ENCODE assay signal across 1 cellular context in genomic region chr16:46883690-46884512, GRCh38.
TF ChIP-seq lines count a peak whose summit lies in the region.

Gene GPT2 (plus strand): TSS chr16:46884362. CDS start chr16:46884716, 354 bp downstream.

TF ChIP-seq in HepG2, 621 proteins besides CTCF, POLR2A, EP300 and RAD21 (continued from another document and continues in another):
- TF ChIP-seq ZNF407 (CRISPR knock-in tag; IDR thresholded peaks at IDR 0.05; ENCODE audit: not compliant biosample characterization) = peak; percentile 62
- TF ChIP-seq POLR2AphosphoS5 (IDR thresholded peaks at IDR 0.05; ENCODE audit: low read depth, low read length) = peak; percentile 85
- TF ChIP-seq ZSCAN5A (CRISPR knock-in tag; IDR thresholded peaks at IDR 0.05; ENCODE audit: borderline replicate concordance) = no peak
- peak; percentile 87 for TF ChIP-seq RXRA (CRISPR knock-in tag; IDR thresholded peaks at IDR 0.05)
- TF ChIP-seq MAF1 (CRISPR knock-in tag; IDR thresholded peaks at IDR 0.05; ENCODE audit: borderline replicate concordance) = peak; percentile 57
- TF ChIP-seq ZBED4 (CRISPR knock-in tag; IDR thresholded peaks at IDR 0.05; ENCODE audit: borderline replicate concordance) = peak; percentile 100
- peak; percentile 93 for TF ChIP-seq ZNF710 (CRISPR knock-in tag; IDR thresholded peaks at IDR 0.05; ENCODE audit: borderline replicate concordance)
- TF ChIP-seq ZMYM3 (CRISPR knock-in tag; IDR thresholded peaks at IDR 0.05) = peak; percentile 77
- no peak; the same call in 1 of the 2 replicates for TF ChIP-seq ZNF660 (CRISPR knock-in tag; IDR thresholded peaks at IDR 0.05; ENCODE audit: borderline replicate concordance, low read depth)
- no peak; the same call in none of the 2 replicates for TF ChIP-seq XBP1 (CRISPR knock-in tag; IDR thresholded peaks at IDR 0.05)
- TF ChIP-seq MED8 (CRISPR knock-in tag; IDR thresholded peaks at IDR 0.05; ENCODE audit: insufficient replicate concordance) = no peak
- TF ChIP-seq PRDM4 (CRISPR knock-in tag; IDR thresholded peaks at IDR 0.05; ENCODE audit: borderline replicate concordance) = no peak
- 0 out of 2 replicates have a peak, but pooled peaks have one; percentile 24 for TF ChIP-seq ZNF549 (CRISPR knock-in tag; IDR thresholded peaks at IDR 0.05)
- TF ChIP-seq DNMT3B (CRISPR knock-in tag; conservative IDR thresholded peaks at IDR 0.05) = peak; percentile 96; the same call in 1 of the 2 replicates
- 0 out of 2 replicates have a peak, but pooled peaks have one; percentile 74 for TF ChIP-seq STAT5B (CRISPR knock-in tag; IDR thresholded peaks at IDR 0.05)
- TF ChIP-seq NFAT5 (CRISPR knock-in tag; IDR thresholded peaks at IDR 0.05) = peak; percentile 67
- 0 out of 2 replicates have a peak, but pooled peaks have one; percentile 61 for TF ChIP-seq ZNF326 (CRISPR knock-in tag; IDR thresholded peaks at IDR 0.05; ENCODE audit: borderline replicate concordance)
- peak; percentile 73; the same call in 1 of the 2 replicates for TF ChIP-seq HMG20A (CRISPR knock-in tag; IDR thresholded peaks at IDR 0.05; ENCODE audit: borderline replicate concordance)
- no peak for TF ChIP-seq ZSCAN22 (CRISPR knock-in tag; IDR thresholded peaks at IDR 0.05)
- TF ChIP-seq SIN3B (IDR thresholded peaks at IDR 0.05; ENCODE audit: low read length) = no peak
- TF ChIP-seq NFIB (CRISPR knock-in tag; IDR thresholded peaks at IDR 0.05; ENCODE audit: borderline replicate concordance) = no peak
- no peak for TF ChIP-seq GLMP (CRISPR knock-in tag; IDR thresholded peaks at IDR 0.05; ENCODE audit: borderline replicate concordance)
